Comparison of ENCODE assay signal across 8 cellular contexts in the genomic region with DNA sequence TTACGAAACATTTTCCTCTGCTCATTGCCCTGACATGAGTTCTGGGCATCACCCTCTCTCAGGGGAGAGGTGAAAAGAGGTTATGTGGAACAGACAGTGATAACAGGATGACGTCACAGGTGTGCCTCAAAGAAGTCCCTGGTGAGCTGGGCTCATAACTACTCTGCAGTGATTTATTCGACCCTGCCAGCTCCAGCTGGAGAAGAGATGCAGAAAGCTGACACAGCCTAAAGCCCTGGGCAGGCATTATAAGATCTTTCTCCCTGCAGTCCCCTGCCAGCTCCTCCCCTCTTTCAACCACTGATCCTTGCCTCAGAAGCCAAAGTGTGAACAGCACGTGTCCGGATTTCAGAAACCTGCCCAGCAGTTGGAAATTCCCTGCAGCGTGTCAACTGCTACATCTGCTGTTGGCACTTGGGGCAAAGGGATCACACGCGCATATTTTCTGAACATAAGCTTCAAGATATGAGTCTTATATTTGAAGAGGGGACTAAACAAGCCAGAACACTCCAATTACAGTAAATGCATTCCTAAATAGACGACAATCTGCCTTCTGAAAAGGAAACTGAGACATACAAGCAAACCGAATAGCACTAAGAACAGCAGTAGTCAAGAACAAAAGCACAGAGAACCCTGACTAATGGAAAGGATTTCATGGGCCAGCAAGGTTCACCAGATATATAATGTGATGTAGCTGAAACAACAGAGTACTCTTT.
A peak's percentile ranks its signal among the peaks of the same experiment; 100 is the strongest.
DNase-seq lines count a peak whose midpoint lies in the region; ATAC-seq, FAIRE-seq and TF ChIP-seq lines count a peak whose summit lies in the region.

No MANE protein-coding gene starts in this region.

- 34% methylated on average over 3 of the region's 10 CpGs; no CpG with 5 or more reads in 1 of the 2 experiments for WGBS in IMR-90 (ENCODE audit: extremely low coverage in 2 of 2, insufficient read length in 1 of 2), 2 experiments
- WGBS in small intestine, 3 donors = 50 to 74% (median 54%) methylated on average over 10 of the region's 10 CpGs

- peak overlapping the region; percentile 71; the same call in 1 of the 2 replicates for H2AK5ac ChIP-seq in IMR-90 (ENCODE audit: low read depth, low read length)

- FAIRE-seq in small intestine (lab: Jason Lieb, UNC) = no peak

- peak overlapping the region; percentile 23; the same call in 1 of the 2 replicates for H3K4me2 ChIP-seq in IMR-90 (ENCODE audit: low read depth, low read length)

- H3K9me3 ChIP-seq in CD8-positive, alpha-beta T cell (ENCODE audit: low read length) = no peaks in the 10 kb centered on the region
- H3K9me3 ChIP-seq in IMR-90 (ENCODE audit: control insufficient read depth, insufficient read depth, low read length) = no peaks in the 10 kb centered on the region
- no peaks in the 10 kb centered on the region for H3K9me3 ChIP-seq in small intestine (ENCODE audit: control insufficient read depth, low read depth)

- no TSS peak for BruUV-seq in IMR-90 (replicated peaks; lab: Mats Ljungman, UMichigan)

- H3K4me3 Mint-ChIP-seq in CD8-positive, alpha-beta T cell = peak overlapping the region; percentile 16
- peak overlapping the region; percentile 14 for H3K4me3 Mint-ChIP-seq in activated naive CD8-positive, alpha-beta T cell
- no peak overlapping the region for H3K4me3 Mint-ChIP-seq in nephron progenitor cell

- H3K4me1 Mint-ChIP-seq in CD8-positive, alpha-beta T cell (ENCODE audit: low read depth) = peaks cover 44% of the 10 kb centered on the region
- peaks cover 37% of the 10 kb centered on the region for H3K4me1 Mint-ChIP-seq in activated naive CD8-positive, alpha-beta T cell (ENCODE audit: low read depth)
- H3K4me1 Mint-ChIP-seq in nephron progenitor cell = peaks cover 23% of the 10 kb centered on the region

- no peak for TF ChIP-seq POLR2A in IMR-90 (IDR thresholded peaks at IDR 0.05; ENCODE audit: low read depth, low read length)

- TF ChIP-seq CTCF in CD8-positive, alpha-beta T cell (IDR thresholded peaks at IDR 0.05) = no peak
- no peak for TF ChIP-seq CTCF in IMR-90 (conservative IDR thresholded peaks at IDR 0.05; ENCODE audit: low read depth, low read length)
- TF ChIP-seq CTCF in nephron progenitor cell (IDR thresholded peaks at IDR 0.05) = no peak

- no peak overlapping the region for H3K56ac ChIP-seq in IMR-90 (ENCODE audit: extremely low read depth, insufficient read depth, low read length)

- no peak overlapping the region for H3K9ac ChIP-seq in IMR-90 (ENCODE audit: low read depth, low read length)

- peak; percentile 89 for ATAC-seq in CD8-positive, alpha-beta T cell
- ATAC-seq in IMR-90 (ENCODE audit: low read depth) = peak; percentile 76
- peak; percentile 90 for ATAC-seq in left lobe of liver

- H2AK9ac ChIP-seq in IMR-90 (replicated peaks; ENCODE audit: low read depth, low read length, poor library complexity) = no peak overlapping the region

- peak overlapping the region; percentile 39; the same call in 1 of the 2 replicates for H3K18ac ChIP-seq in IMR-90 (ENCODE audit: low read depth, low read length)

- H3K27me3 ChIP-seq in CD8-positive, alpha-beta T cell (ENCODE audit: insufficient read depth, low read length) = no peaks in the 10 kb centered on the region
- H3K27me3 ChIP-seq in IMR-90 (ENCODE audit: control insufficient read depth, insufficient read depth, low read length) (no peaks in the 10 kb centered on the region), small intestine (ENCODE audit: control insufficient read depth in 2 of 2, insufficient read depth in 2 of 2, low read length in 2 of 2) (no peaks in the 10 kb centered on the region)

- H2BK15ac ChIP-seq in IMR-90 (ENCODE audit: low read depth, low read length) = peak overlapping the region; percentile 2; the same call in 1 of the 3 replicates

- peak overlapping the region; percentile 61 for H3K23ac ChIP-seq in IMR-90 (ENCODE audit: low read depth, low read length)

- dilution Hi-C loops in IMR-90 (cut with HindIII; ENCODE audit: low sequenced_read_pairs, unreplicated experiment) = no loop called here

- H3K36me3 ChIP-seq in CD8-positive, alpha-beta T cell (ENCODE audit: insufficient read depth, low read length) = no peaks in the 10 kb centered on the region
- H3K36me3 ChIP-seq in IMR-90 (ENCODE audit: control insufficient read depth, insufficient read depth, low read length) = 0 out of 2 replicates have a peak, but pooled peaks cover 1% of the 10 kb centered on the region
- H3K36me3 ChIP-seq in small intestine (ENCODE audit: control insufficient read depth in 2 of 2, insufficient read depth in 2 of 2, low read length in 2 of 2) = no peaks in the 10 kb centered on the region

- H3K14ac ChIP-seq in IMR-90 (replicated peaks; ENCODE audit: low read depth, low read length) = peak overlapping the region; percentile 40

- no peak for TF ChIP-seq RAD21 in IMR-90 (IDR thresholded peaks at IDR 0.05; ENCODE audit: low read length)

- H3K4me3 ChIP-seq in CD8-positive, alpha-beta T cell (ENCODE audit: low read depth, low read length) = no peak overlapping the region
- H3K4me3 ChIP-seq in IMR-90 (ENCODE audit: insufficient read depth, low read depth, low read length) = no peak overlapping the region
- H3K4me3 ChIP-seq in small intestine (ENCODE audit: low read depth in 1 of 2, low read length in 2 of 2) = no peak overlapping the region

- no peaks in the 10 kb centered on the region for H3K27me3 Mint-ChIP-seq in CD8-positive, alpha-beta T cell (ENCODE audit: low read depth)
- no peaks in the 10 kb centered on the region for H3K27me3 Mint-ChIP-seq in activated naive CD8-positive, alpha-beta T cell
- H3K27me3 Mint-ChIP-seq in nephron progenitor cell (ENCODE audit: low read depth, poor library complexity) = peaks cover 3% of the 10 kb centered on the region

- peaks cover 3% of the 10 kb centered on the region; the same call in 1 of the 2 replicates for H3K9me1 ChIP-seq in IMR-90 (ENCODE audit: insufficient read depth, low read length)

- DNase-seq in CD8-positive, alpha-beta T cell = peak; percentile 27 to 69 (median 55)
- peak; percentile 80 for DNase-seq in IMR-90
- peak; percentile 66 for DNase-seq in left lobe of liver (ENCODE audit: low spot score)
- peak; percentile 48 for DNase-seq in stimulated activated CD8-positive, alpha-beta memory T cell treated with anti-CD3 and anti-CD28 coated beads, Interleukin-4, amount 100 ng/mL, for 24 hours (ENCODE audit: low read depth)
- DNase-seq in small intestine = no peak
- no peak for DNase-seq in SKM-1 (lab: John Stamatoyannopoulos, UW; ENCODE audit: unreplicated experiment)
- DNase-seq in nephron progenitor cell = no peak

- H3K27ac ChIP-seq in CD8-positive, alpha-beta T cell (ENCODE audit: low read depth, low read length) = no peak overlapping the region
- H3K27ac ChIP-seq in IMR-90 (ENCODE audit: insufficient read depth, low read length) (peak overlapping the region; percentile 29; the same call in 1 of the 2 replicates), small intestine (ENCODE audit: low read depth in 1 of 2, low read length in 1 of 2) (peak overlapping the region in 1 of 2 donors; percentile 69)

- peak overlapping the region; percentile 0; the same call in 1 of the 2 replicates for H3K4ac ChIP-seq in IMR-90 (ENCODE audit: low read depth, low read length)

- peak overlapping the region in 1 of 2 experiments; percentile 46; a peak in 2 of 4 replicates for H4K8ac ChIP-seq in IMR-90 (ENCODE audit: low read depth in 2 of 2, low read length in 2 of 2)

- H2BK120ac ChIP-seq in IMR-90 (ENCODE audit: low read depth, low read length) = peak overlapping the region; percentile 3; the same call in 1 of the 2 replicates

- peaks cover 12% of the 10 kb centered on the region for H3K4me1 ChIP-seq in CD8-positive, alpha-beta T cell (ENCODE audit: insufficient read depth, low read length)
- peaks cover 15% of the 10 kb centered on the region for H3K4me1 ChIP-seq in IMR-90 (ENCODE audit: control insufficient read depth, insufficient read depth, low read length)
- H3K4me1 ChIP-seq in small intestine (ENCODE audit: control insufficient read depth in 2 of 2, insufficient read depth in 1 of 2, low read depth in 1 of 2, low read length in 1 of 2) = no peaks in the 10 kb centered on the region

- peak overlapping the region; percentile 36 for H2AFZ ChIP-seq in IMR-90 (replicated peaks; ENCODE audit: low read length, poor library complexity)

- POLR2A ChIA-PET in CD8-positive, alpha-beta T cell (lab: Charles Lee) = interaction anchor here (0.6 to 1.3 kb wide), 3 partner anchors 15 to 133 kb away, joined by 3 to 4 read pairs (median 3); no protein-coding TSS in a partner anchor
- POLR2A ChIA-PET in IMR-90 (lab: Charles Lee; ENCODE audit: unreplicated experiment) = interaction anchor here (1.0 kb wide), 1 partner anchor 10 kb away, joined by 3 read pairs; no protein-coding TSS in a partner anchor

- CTCF ChIA-PET in CD8-positive, alpha-beta T cell (lab: Charles Lee) = interaction anchor here (1.1 to 2.9 kb wide), 3 partner anchors 21 to 165 kb away, joined by 3 to 12 read pairs (median 11); no protein-coding TSS in a partner anchor
- CTCF ChIA-PET in IMR-90 (lab: Yijun Ruan, JAX) = interaction anchor here (1.0 to 1.1 kb wide), 2 partner anchors 9 to 10 kb away, joined by 3 to 5 read pairs; no protein-coding TSS in a partner anchor

- peak overlapping the region; percentile 49 for H2BK5ac ChIP-seq in IMR-90 (ENCODE audit: low read depth, low read length, poor library complexity, severe bottlenecking)

- H3K27ac Mint-ChIP-seq in CD8-positive, alpha-beta T cell = peak overlapping the region; percentile 84
- H3K27ac Mint-ChIP-seq in activated naive CD8-positive, alpha-beta T cell = peak overlapping the region; percentile 81
- H3K27ac Mint-ChIP-seq in nephron progenitor cell = no peak overlapping the region

- peak overlapping the region; percentile 5; the same call in 1 of the 2 replicates for H4K5ac ChIP-seq in IMR-90 (ENCODE audit: low read depth, low read length)

- H4K20me1 ChIP-seq in IMR-90 (ENCODE audit: insufficient read depth, low read length) = no peaks in the 10 kb centered on the region

- intact Hi-C loops in CD8-positive, alpha-beta T cell (cut with DNase I, micrococcal nuclease) = loop anchor here in 1 of 2 experiments (2.0 kb wide), 1 partner anchor 30 kb away; no protein-coding TSS in a partner anchor
- intact Hi-C loops in IMR-90 (cut with micrococcal nuclease) = no loop called here

- peaks cover 19 to 56% of the 10 kb centered on the region in 2 experiments for H3K79me1 ChIP-seq in IMR-90 (ENCODE audit: low read depth in 1 of 2, low read length in 2 of 2)

- peaks cover 41% of the 10 kb centered on the region for H3K36me3 Mint-ChIP-seq in CD8-positive, alpha-beta T cell
- H3K36me3 Mint-ChIP-seq in activated naive CD8-positive, alpha-beta T cell = peaks cover 9% of the 10 kb centered on the region
- H3K36me3 Mint-ChIP-seq in nephron progenitor cell (ENCODE audit: low read depth) = peaks cover 68% of the 10 kb centered on the region

- in situ Hi-C loops in IMR-90 (cut with MboI; ENCODE audit: low sequenced_read_pairs) = no loop called here

- peak overlapping the region; percentile 13; the same call in 1 of the 2 replicates for H4K91ac ChIP-seq in IMR-90 (ENCODE audit: insufficient read depth, low read depth, low read length)

- H2BK20ac ChIP-seq in IMR-90 (ENCODE audit: low read depth, low read length) = peak overlapping the region; percentile 10; the same call in 1 of the 2 replicates

- H3K9me3 Mint-ChIP-seq in CD8-positive, alpha-beta T cell = no peaks in the 10 kb centered on the region
- no peaks in the 10 kb centered on the region for H3K9me3 Mint-ChIP-seq in activated naive CD8-positive, alpha-beta T cell (ENCODE audit: low read depth)
- H3K9me3 Mint-ChIP-seq in nephron progenitor cell = peaks cover 6% of the 10 kb centered on the region

Comparison
In these comparisons a context has a peak if more than half of its experiments do, and no peak if none do; other contexts are left out.
1. DNase-seq: peak in CD8-positive, alpha-beta T cell (7 of 7), IMR-90 (single experiment), left lobe of liver (single experiment) and stimulated activated CD8-positive, alpha-beta memory T cell treated with anti-CD3 and anti-CD28 coated beads, Interleukin-4, amount 100 ng/mL, for 24 hours (single experiment); none in small intestine (single experiment), SKM-1 (single experiment) and nephron progenitor cell (single experiment).
2. Peak in every context shown above with its lines, with median percentiles within 50 percentile points of each other: ATAC-seq.